1 cellular context compared by ENCODE assay signal in genomic region chrX:106183685-106184084, GRCh38. TPM values are rescaled to one million over a fixed set of nuclear protein-coding genes. Genes with fewer than 3 reads are reported as not detected.
"Had no signal": no experiment of that assay in that cellular context is flagged by ENCODE, and none has a peak within 500 bp of the region (broad histone marks: within the 10 kb centered on the region; RNA-seq: fewer than 3 reads in every experiment).

No MANE protein-coding gene starts in this region.

RNA-seq across cellular contexts. Expression of gene PWWP3B, which starts 15.6 kb away (rescaled TPM):
- total RNA-seq: M059J had no signal
